Comparison of ENCODE assay signal across 8 cellular contexts in genomic region chr16:81096715-81097208, GRCh38. TPM values are rescaled to one million over a fixed set of nuclear protein-coding genes. Genes with fewer than 3 reads are reported as not detected.
DNase-seq lines count a peak whose midpoint lies in the region; ATAC-seq and TF ChIP-seq lines count a peak whose summit lies in the region.

No MANE protein-coding gene starts in this region.

- H3K27ac ChIP-seq in left ventricle myocardium inferior (replicated peaks) (peak overlapping the region; percentile 68), ascending aorta (peak overlapping the region; percentile 63 to 78), uterus (peak overlapping the region in 1 of 2 donors; percentile 46)

- H3K27ac Mint-ChIP-seq in mesothelial cell of epicardium = peak overlapping the region; percentile 36

- H3K36me3 Mint-ChIP-seq in mesothelial cell of epicardium = peaks cover 1% of the 10 kb centered on the region

- H3K27me3 Mint-ChIP-seq in mesothelial cell of epicardium (ENCODE audit: low read depth) = no peaks in the 10 kb centered on the region

- ATAC-seq in Right ventricle myocardium superior (ENCODE audit: poor library complexity) (no peak), sciatic nerve (no peak)

- peaks cover 17% of the 10 kb centered on the region for H3K4me1 ChIP-seq in left ventricle myocardium inferior
- H3K4me1 ChIP-seq in ascending aorta = no peaks in the 10 kb centered on the region
- H3K4me1 ChIP-seq in uterus = no peaks in the 10 kb centered on the region

- H3K27me3 ChIP-seq in left ventricle myocardium inferior (ENCODE audit: low read depth) (no peaks in the 10 kb centered on the region), ascending aorta (no peaks in the 10 kb centered on the region), uterus (no peaks in the 10 kb centered on the region)

- H3K4me1 Mint-ChIP-seq in mesothelial cell of epicardium = peaks cover 10% of the 10 kb centered on the region

- H3K9me3 Mint-ChIP-seq in mesothelial cell of epicardium = no peaks in the 10 kb centered on the region

- H3K4me3 Mint-ChIP-seq in mesothelial cell of epicardium = peak overlapping the region; percentile 38

- no peak for DNase-seq in left ventricle myocardium inferior
- no peak for DNase-seq in Right ventricle myocardium superior
- DNase-seq in ascending aorta (ENCODE audit: low spot score in 2 of 2) = no peak
- DNase-seq in mesothelial cell of epicardium (ENCODE audit: low spot score in 2 of 2, unreplicated experiment in 2 of 2) = no peak
- DNase-seq in uterus = peak in 1 of 2 donors; percentile 21
- no peak for DNase-seq in DMS79 treated with DMSO at 0.1 percent for 48 hours (lab: John Stamatoyannopoulos, UW)
- DNase-seq in HuH-7 (ENCODE audit: low spot score) = no peak
- no peak for DNase-seq in sciatic nerve (ENCODE audit: low spot score)

- TF ChIP-seq CTCF in left ventricle myocardium inferior (IDR thresholded peaks at IDR 0.05; ENCODE audit: borderline replicate concordance) (no peak), ascending aorta (IDR thresholded peaks at IDR 0.05) (no peak), mesothelial cell of epicardium (IDR thresholded peaks at IDR 0.05; ENCODE audit: unreplicated experiment) (no peak), uterus (IDR thresholded peaks at IDR 0.05) (no peak)

- intact Hi-C loops in left ventricle myocardium inferior (cut with micrococcal nuclease) (no loop called here), Right ventricle myocardium superior (cut with DNase I) (no loop called here), ascending aorta (cut with DNase I) (loop anchor here (1.0 to 10.0 kb wide), 6 partner anchors 20 to 346 kb away; partner anchors contain the start of genes ATMIN, CMC2 and CMIP), uterus (cut with DNase I; ENCODE audit: low total_unique reads) (no loop called here), sciatic nerve (cut with DNase I) (no loop called here)

- no peak for TF ChIP-seq POLR2A in uterus (IDR thresholded peaks at IDR 0.05)

- H3K36me3 ChIP-seq in left ventricle myocardium inferior (no peaks in the 10 kb centered on the region), ascending aorta (no peaks in the 10 kb centered on the region), uterus (no peaks in the 10 kb centered on the region)

- H3K4me3 ChIP-seq in left ventricle myocardium inferior (peak overlapping the region; percentile 97), ascending aorta (peak overlapping the region; percentile 18 to 99), uterus (peak overlapping the region; percentile 11 to 38)

- H3K9me3 ChIP-seq in left ventricle myocardium inferior (replicated peaks) = no peaks in the 10 kb centered on the region
- H3K9me3 ChIP-seq in ascending aorta = no peaks in the 10 kb centered on the region
- no peaks in the 10 kb centered on the region for H3K9me3 ChIP-seq in uterus

RNA-seq across cellular contexts. Expression of gene GCSH, which starts 0.6 kb away (rescaled TPM):
- total RNA-seq in left ventricle myocardium inferior (47.5 TPM), Right ventricle myocardium superior (43.6 TPM), ascending aorta (5.0 TPM), mesothelial cell of epicardium (31.6 to 37.6 TPM (median 34.8 TPM) in 3 replicates), uterus (10 to 100 TPM; 32.1 to 83.8 (median 38.5) TPM), sciatic nerve (27.8 TPM)

RNA-seq across cellular contexts. Expression of gene C16orf46, which starts 19.7 kb away (rescaled TPM):
- total RNA-seq in left ventricle myocardium inferior (0.88 TPM), Right ventricle myocardium superior (0.38 TPM), ascending aorta (not detected), mesothelial cell of epicardium (0.89 to 2.0 TPM (median 0.90 TPM) in 3 replicates), uterus (1 to 10 TPM in 1 of 4 donors, not detected in 3; 1.9 TPM), sciatic nerve (2.3 TPM)

Comparison
In these comparisons a context has a peak if more than half of its experiments do, and no peak if none do; other contexts are left out.
1. H3K4me3 ChIP-seq: peak in every context shown above with its lines; median percentile 97 in left ventricle myocardium inferior; 58 in ascending aorta; 24 in uterus.